Comparison of ENCODE assay signal across 18 cellular contexts in genomic region chr6:20168668-20169633, GRCh38. TPM values are rescaled to one million over a fixed set of nuclear protein-coding genes. Genes with fewer than 3 reads are reported as not detected.
DNase-seq lines count a peak whose midpoint lies in the region; ATAC-seq and TF ChIP-seq lines count a peak whose summit lies in the region.
"Had no signal": no experiment of that assay in that cellular context is flagged by ENCODE, and none has a peak within 500 bp of the region (broad histone marks: within the 10 kb centered on the region; RNA-seq: fewer than 3 reads in every experiment).

No MANE protein-coding gene starts in this region.

- H3K27me3 Mint-ChIP-seq in T-helper 17 cell = no peaks in the 10 kb centered on the region
- H3K27me3 Mint-ChIP-seq: activated B cell treated with CpG ODN at 0.5 μM for 24 hours; activated naive CD8-positive, alpha-beta T cell treated with anti-CD3 and anti-CD28 coated beads for 36 hours had no signal

- H3K4me1 ChIP-seq in GM23248 (ENCODE audit: insufficient read depth) (peaks cover 7% of the 10 kb centered on the region), heart left ventricle (peaks cover 0 to 47% (median 12%) of the 10 kb centered on the region in 12 donors), spleen (peaks cover 0 to 44% (median 7%) of the 10 kb centered on the region in 6 donors)

- H3K9me2 ChIP-seq in GM23248 (ENCODE audit: insufficient read depth) = no peaks in the 10 kb centered on the region
- H3K9me2 ChIP-seq: SK-N-SH had no signal

- H3K36me3 ChIP-seq in GM23248 (ENCODE audit: low read depth) (no peaks in the 10 kb centered on the region), heart left ventricle (no peaks in the 10 kb centered on the region), spleen (peaks cover 0 to 10% (median 0%) of the 10 kb centered on the region in 6 donors)

- peak overlapping the region; percentile 58; the same call in 1 of the 2 replicates for H2AFZ ChIP-seq in GM23248

- H3F3A ChIP-seq in GM23248 (ENCODE audit: insufficient read depth) = no peaks in the 10 kb centered on the region

- TF ChIP-seq POLR2A in heart left ventricle (IDR thresholded peaks at IDR 0.05) (no peak), spleen (IDR thresholded peaks at IDR 0.05) (no peak)

- intact Hi-C loops in heart left ventricle (cut with DNase I) = loop anchor here in 1 of 10 donors (5.0 kb wide), 1 partner anchor 43 kb away; the partner anchor contains the start of gene MBOAT1
- intact Hi-C loops in spleen (cut with DNase I; ENCODE audit: low total_unique reads) = no loop called here

- peak overlapping the region; percentile 63 for H3K4me2 ChIP-seq in GM23248 (ENCODE audit: unreplicated experiment)
- H3K4me2 ChIP-seq: BLaER1, SK-N-SH had no signal

- H3K4me3 ChIP-seq in GM23248 (0 out of 2 replicates have a peak overlapping the region, but pooled peaks have one; percentile 35), heart left ventricle (no peak overlapping the region), spleen (no peak overlapping the region)
- H3K4me3 ChIP-seq: BLaER1 had no signal

- peaks cover 4% of the 10 kb centered on the region for H3K36me3 Mint-ChIP-seq in T-helper 17 cell (ENCODE audit: low read depth)
- H3K36me3 Mint-ChIP-seq: activated naive CD8-positive, alpha-beta T cell treated with anti-CD3 and anti-CD28 coated beads for 36 hours had no signal

- H3K27ac ChIP-seq in GM23248 (peak overlapping the region; percentile 38; the same call in 1 of the 2 replicates), heart left ventricle (peak overlapping the region in 10 of 12 donors; percentile 26 to 64 (median 47)), spleen (peak overlapping the region in 6 of 8 donors; percentile 5 to 72 (median 63))
- H3K27ac ChIP-seq: BLaER1 had no signal

- H3K27me3 ChIP-seq in GM23248 (replicated peaks; ENCODE audit: insufficient read depth) (no peaks in the 10 kb centered on the region), heart left ventricle (no peaks in the 10 kb centered on the region), spleen (replicated peaks in 1 of 7) (no peaks in the 10 kb centered on the region)
- H3K27me3 ChIP-seq: BLaER1 had no signal

- ATAC-seq in T-helper 17 cell = no peak
- ATAC-seq in heart left ventricle = peak; percentile 63 to 86 (median 78)
- no peak for ATAC-seq in HG02798 (IDR thresholded peaks at IDR 0.05; ENCODE audit: poor library complexity, unreplicated experiment)
- ATAC-seq in stimulated activated naive CD8-positive, alpha-beta T cell treated with anti-CD3 and anti-CD28 coated beads, Interleukin-15, Interleukin-2, amounts not matched to agents 100 U/mL and 50 U/mL, for 24 hours = no peak

- no peaks in the 10 kb centered on the region for H3K79me2 ChIP-seq in GM23248 (ENCODE audit: insufficient read depth)

- no peaks in the 10 kb centered on the region for H4K20me1 ChIP-seq in GM23248 (ENCODE audit: insufficient read depth)
- H4K20me1 ChIP-seq: BLaER1 had no signal

- H3K4me1 Mint-ChIP-seq in T-helper 17 cell = peaks cover 34% of the 10 kb centered on the region

- no peak for TF ChIP-seq CTCF in heart left ventricle (IDR thresholded peaks at IDR 0.05)
- no peak for TF ChIP-seq CTCF in spleen (IDR thresholded peaks at IDR 0.05 in 8 of 11, conservative IDR thresholded peaks at IDR 0.05 in 3 of 11)

- no peak overlapping the region for H3K4me3 Mint-ChIP-seq in T-helper 17 cell
- H3K4me3 Mint-ChIP-seq: activated B cell treated with CpG ODN at 0.5 μM for 24 hours; activated naive CD8-positive, alpha-beta T cell treated with anti-CD3 and anti-CD28 coated beads for 36 hours had no signal

- peak overlapping the region; percentile 74 for H3K27ac Mint-ChIP-seq in T-helper 17 cell
- H3K27ac Mint-ChIP-seq: activated B cell treated with CpG ODN at 0.5 μM for 24 hours; activated naive CD8-positive, alpha-beta T cell treated with anti-CD3 and anti-CD28 coated beads for 36 hours had no signal

- H3K9ac ChIP-seq in GM23248 = no peak overlapping the region
- H3K9ac ChIP-seq: BLaER1, SK-N-SH had no signal

- WGBS in GM23248 (ENCODE audit: low coverage in 1 of 2, low lambda C conversion rate in 2 of 2, missing lambda C conversion rate in 2 of 2), 2 experiments = 13 to 15% methylated on average over 6 of the region's 6 CpGs
- 32 to 48% (median 38%) methylated on average over 6 of the region's 6 CpGs for WGBS in heart left ventricle, 4 donors
- WGBS in spleen, 5 donors = 50 to 79% (median 65%) methylated on average over 6 of the region's 6 CpGs

- peak; percentile 52 for DNase-seq in GM23248
- no peak for DNase-seq in T-helper 17 cell
- peak in 2 of 5 donors; percentile 28 to 32 for DNase-seq in heart left ventricle
- DNase-seq in spleen = no peak
- no peak for DNase-seq in NCI-H2171 (lab: John Stamatoyannopoulos, UW)
- DNase-seq in H4 (ENCODE audit: low spot score) = no peak
- DNase-seq in stimulated activated naive CD8-positive, alpha-beta T cell treated with anti-CD3 and anti-CD28 coated beads, Interleukin-15, Interleukin-2, amounts not matched to agents 100 U/mL and 50 U/mL, for 24 hours = no peak
- DNase-seq: activated B cell treated with CpG ODN at 0.5 μM for 24 hours; activated CD8-positive, alpha-beta memory T cell treated with anti-CD3 and anti-CD28 coated beads, Interleukin-2, amount 50 U/mL, for 4 hours; activated naive CD8-positive, alpha-beta T cell treated with anti-CD3 and anti-CD28 coated beads for 36 hours; foreskin fibroblast; NCI-H1694 treated with DMSO at 0.1 percent for 48 hours; NCI-H774; SK-N-SH; stimulated activated CD4-positive, alpha-beta T cell treated with anti-CD3 and anti-CD28 coated beads, Interleukin-4, amount 100 ng/mL, for 4 hours; stimulated activated naive CD4-positive, alpha-beta T cell treated with Interleukin-2 at 50 U/mL for 16 hours had no signal

- in situ Hi-C loops in GM23248 (cut with MboI) = no loop called here

- H3K9me3 ChIP-seq in GM23248 (ENCODE audit: low read depth) = no peaks in the 10 kb centered on the region
- peaks cover 2% of the 10 kb centered on the region for H3K9me3 ChIP-seq in T-helper 17 cell (ENCODE audit: control insufficient read depth, low read length, poor library complexity, severe bottlenecking)
- H3K9me3 ChIP-seq in heart left ventricle = no peaks in the 10 kb centered on the region
- H3K9me3 ChIP-seq in spleen = no peaks in the 10 kb centered on the region
- H3K9me3 ChIP-seq: SK-N-SH had no signal

RNA-seq across cellular contexts. Expression of gene MBOAT1, which starts 43.3 kb away (rescaled TPM):
- 4.0 and 7.0 TPM in 2 replicates for total RNA-seq in GM23248 (2014; rRNA removed; shearing (Covaris generic))
- polyA plus RNA-seq in GM23248 (2016; fragmentation: Nextera tagmentation; extraction: Ambion mirVana) (1.7 and 1.8 TPM in 2 replicates), heart left ventricle (1 to 10 TPM; 2.1 to 2.5 TPM), spleen (1 to 10 TPM; 1.0 to 1.8 (median 1.1) TPM)
- total RNA-seq in T-helper 17 cell (10 to 100 TPM; 20.6 to 25.9 TPM), heart left ventricle (10 to 100 TPM in 2 of 9 donors, 1 to 10 TPM in 7; 2.6 to 14.4 (median 4.3) TPM), spleen (10 to 100 TPM in 6 of 7 donors, 1 to 10 TPM in 1; 9.1 to 14.9 (median 12.6) TPM)
- 12.3 and 13.0 TPM in 2 replicates for total RNA-seq in H4 (2014; rRNA removed; shearing (Covaris generic))

Comparison
In these comparisons a context has a peak if more than half of its experiments do, and no peak if none do; other contexts are left out.
1. ATAC-seq: peak in heart left ventricle (4 of 4); none in T-helper 17 cell (single experiment), HG02798 (single experiment) and stimulated activated naive CD8-positive, alpha-beta T cell treated with anti-CD3 and anti-CD28 coated beads, Interleukin-15, Interleukin-2, amounts not matched to agents 100 U/mL and 50 U/mL, for 24 hours (single experiment).
2. Peak in every context shown above with its lines, with median percentiles within 50 percentile points of each other: H3K27ac ChIP-seq.